8 cellular contexts compared by ENCODE assay signal in the genomic region with DNA sequence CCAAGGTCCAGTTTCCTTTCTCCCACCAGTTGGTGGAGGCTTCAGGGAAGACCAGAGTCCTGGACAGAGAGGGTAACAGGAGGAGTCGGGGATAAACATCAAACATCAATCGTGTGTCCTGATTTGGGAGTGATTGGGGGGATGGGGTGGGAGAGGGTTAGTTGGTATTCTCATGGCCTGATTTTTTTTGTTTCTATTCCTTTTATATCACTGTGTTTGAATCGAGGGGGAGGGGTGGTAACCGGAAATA. TPM values are rescaled to one million over a fixed set of nuclear protein-coding genes. Genes with fewer than 3 reads are reported as not detected.
DNase-seq lines count a peak whose midpoint lies in the region; ATAC-seq and TF ChIP-seq lines count a peak whose summit lies in the region.

No MANE protein-coding gene starts in this region.

- H3K27me3 ChIP-seq in BLaER1 (peaks cover 12% of the 10 kb centered on the region; the same call in 1 of the 2 replicates), Loucy (ENCODE audit: insufficient read depth, low read length, poor library complexity, severe bottlenecking) (no peaks in the 10 kb centered on the region), colonic mucosa (no peaks in the 10 kb centered on the region)

- ATAC-seq in GM21723 (IDR thresholded peaks at IDR 0.05; ENCODE audit: unreplicated experiment): no peak
- no peak for ATAC-seq in esophagus mucosa

- H3K36me3 Mint-ChIP-seq in neural crest cell (ENCODE audit: low read depth): peaks cover 22% of the 10 kb centered on the region

- H3F3A ChIP-seq in Loucy (ENCODE audit: low read depth): 0 out of 2 replicates have a peak, but pooled peaks cover 3% of the 10 kb centered on the region

- H3K9me3 Mint-ChIP-seq in neural crest cell: no peaks in the 10 kb centered on the region

- peaks cover 24% of the 10 kb centered on the region for H3K36me3 ChIP-seq in BLaER1
- H3K36me3 ChIP-seq in Loucy (ENCODE audit: insufficient read depth, low read length): peaks cover 14% of the 10 kb centered on the region; the same call in 1 of the 2 replicates
- no peaks in the 10 kb centered on the region for H3K36me3 ChIP-seq in colonic mucosa

- no peaks in the 10 kb centered on the region for H3K27me3 Mint-ChIP-seq in neural crest cell (ENCODE audit: low read depth)

- H3K9me3 ChIP-seq in BLaER1 (no peaks in the 10 kb centered on the region), Loucy (ENCODE audit: insufficient read depth, low read depth, low read length) (no peaks in the 10 kb centered on the region), colonic mucosa (no peaks in the 10 kb centered on the region)

- H4K20me1 ChIP-seq in BLaER1 (peaks cover 15% of the 10 kb centered on the region; the same call in 1 of the 2 replicates), Loucy (ENCODE audit: insufficient read depth, low read length, poor library complexity, severe bottlenecking) (peaks cover 32% of the 10 kb centered on the region)

- H3K4me1 Mint-ChIP-seq in neural crest cell: peaks cover 74% of the 10 kb centered on the region

- H3K27ac ChIP-seq in BLaER1 (no peak overlapping the region), colonic mucosa (no peak overlapping the region)

- no peak overlapping the region for H2AFZ ChIP-seq in Loucy (ENCODE audit: low read length)

- H3K9me2 ChIP-seq in Loucy (replicated peaks; ENCODE audit: low read depth, low read length): no peaks in the 10 kb centered on the region

- H3K4me2 ChIP-seq in BLaER1 (peak overlapping the region; percentile 100), Loucy (ENCODE audit: low read depth, low read length, poor library complexity, severe bottlenecking) (peak overlapping the region; percentile 83)

- H3K4me3 ChIP-seq in BLaER1: peak overlapping the region; percentile 85
- H3K4me3 ChIP-seq in Loucy (ENCODE audit: low read length, poor library complexity, severe bottlenecking): peak overlapping the region; percentile 95
- H3K4me3 ChIP-seq in colonic mucosa: peak overlapping the region; percentile 62

- H3K79me2 ChIP-seq in Loucy (ENCODE audit: insufficient read depth, low read length): peaks cover 63% of the 10 kb centered on the region

- H3K9ac ChIP-seq in BLaER1 (no peak overlapping the region), Loucy (ENCODE audit: low read depth, low read length, poor library complexity, severe bottlenecking) (peak overlapping the region; percentile 79), colonic mucosa (ENCODE audit: low read depth in 2 of 2, low read length in 2 of 2) (no peak overlapping the region)

- H3K27ac Mint-ChIP-seq in neural crest cell (ENCODE audit: unreplicated experiment): peak overlapping the region; percentile 78

- TF ChIP-seq CTCF in Loucy (conservative IDR thresholded peaks at IDR 0.05; ENCODE audit: low read length) (no peak), colonic mucosa (IDR thresholded peaks at IDR 0.05) (no peak), neural crest cell (conservative IDR thresholded peaks at IDR 0.05) (no peak), GM10266 (IDR thresholded peaks at IDR 0.05; ENCODE audit: control insufficient read depth, insufficient read depth, low read depth, missing control alignments) (no peak)

- intact Hi-C loops in colonic mucosa (cut with DNase I): no loop called here

- peak overlapping the region; percentile 99 for H3K4me3 Mint-ChIP-seq in neural crest cell

- DNase-seq in colonic mucosa (no peak), neural crest cell (ENCODE audit: low read depth, low spot score) (no peak), GM10266 (ENCODE audit: extremely low spot score) (no peak), NCI-H128 (lab: John Stamatoyannopoulos, UW; ENCODE audit: unreplicated experiment) (no peak)

- peaks cover 58% of the 10 kb centered on the region for H3K4me1 ChIP-seq in BLaER1
- peaks cover 56% of the 10 kb centered on the region for H3K4me1 ChIP-seq in Loucy (ENCODE audit: insufficient read depth, low read length, poor library complexity, severe bottlenecking)
- peaks cover 15% of the 10 kb centered on the region for H3K4me1 ChIP-seq in colonic mucosa

RNA-seq across cellular contexts. Expression of a gene that starts 0.4 kb away (rescaled TPM):
- total RNA-seq in colonic mucosa: 10 to 100 TPM; 13.0 to 23.7 TPM
- total RNA-seq in neural crest cell: 3.3 and 4.4 TPM in 2 replicates
- total RNA-seq in esophagus mucosa: 27.3 TPM

RNA-seq across cellular contexts. Expression of a gene that starts 3.4 kb away (rescaled TPM):
- total RNA-seq in colonic mucosa (100 to 1,000 TPM; 170 to 212 TPM), neural crest cell (95.7 and 103 TPM in 2 replicates), esophagus mucosa (31.1 TPM)

RNA-seq across cellular contexts. Expression of a gene that starts 3.6 kb away (rescaled TPM):
- 10 to 100 TPM; 33.4 to 36.3 TPM for total RNA-seq in colonic mucosa
- 31.8 and 33.1 TPM in 2 replicates for total RNA-seq in neural crest cell
- 19.6 TPM for total RNA-seq in esophagus mucosa

RNA-seq across cellular contexts. Expression of a gene that starts 4.2 kb away (rescaled TPM):
- total RNA-seq in colonic mucosa (10 to 100 TPM; 24.8 to 30.9 TPM), neural crest cell (61.2 and 61.7 TPM in 2 replicates), esophagus mucosa (27.0 TPM)

RNA-seq across cellular contexts. Expression of a gene that starts 11.8 kb away (rescaled TPM):
- total RNA-seq in colonic mucosa: under 1 TPM; 0.13 to 0.44 TPM
- 4.2 and 5.9 TPM in 2 replicates for total RNA-seq in neural crest cell
- total RNA-seq in esophagus mucosa: 0.32 TPM
